16 cellular contexts compared by ENCODE assay signal in genomic region chr2:115083216-115083615, GRCh38.
DNase-seq lines count a peak whose midpoint lies in the region; ATAC-seq and TF ChIP-seq lines count a peak whose summit lies in the region.
"Had no signal": no experiment of that assay in that cellular context is flagged by ENCODE, and none has a peak within 500 bp of the region (broad histone marks: within the 10 kb centered on the region; RNA-seq: fewer than 3 reads in every experiment).

No MANE protein-coding gene starts in this region.

- peak; percentile 51 for TF ChIP-seq RAD21 in neural cell (conservative IDR thresholded peaks at IDR 0.05)

- no peak for TF ChIP-seq EP300 in neural cell (conservative IDR thresholded peaks at IDR 0.05; ENCODE audit: poor library complexity, severe bottlenecking)

- H3K9ac ChIP-seq in neural cell (ENCODE audit: low read length) = no peak overlapping the region

- no peak overlapping the region for H3K4me3 ChIP-seq in MG63
- H3K4me3 ChIP-seq in neural cell (ENCODE audit: low read length) = no peak overlapping the region
- H3K4me3 ChIP-seq: body of pancreas had no signal

- in situ Hi-C loops in SK-MEL-5 (cut with HindIII; ENCODE audit: low pct_unique_long_range_greater_than_20kb, low sequenced_read_pairs) = no loop called here

- TF ChIP-seq CTCF in neural cell (IDR thresholded peaks at IDR 0.05; ENCODE audit: poor library complexity, severe bottlenecking) = peak; percentile 45

- H3K4me2 ChIP-seq in neural cell (ENCODE audit: low read length) = no peak overlapping the region

- H3K27me3 ChIP-seq in MG63 (no peaks in the 10 kb centered on the region), neural cell (ENCODE audit: insufficient read depth, low read depth, low read length) (no peaks in the 10 kb centered on the region)
- H3K27me3 ChIP-seq: body of pancreas had no signal

- no peaks in the 10 kb centered on the region for H3F3A ChIP-seq in neural cell (ENCODE audit: insufficient read depth, low read length, poor library complexity, severe bottlenecking)

- H3K9me3 ChIP-seq in MG63 (no peaks in the 10 kb centered on the region), neural cell (ENCODE audit: low read length) (no peaks in the 10 kb centered on the region)
- H3K9me3 ChIP-seq: body of pancreas had no signal

- H3K36me3 ChIP-seq in MG63 = no peaks in the 10 kb centered on the region
- H3K36me3 ChIP-seq in neural cell (ENCODE audit: insufficient read depth, low read length) = no peaks in the 10 kb centered on the region

- ATAC-seq in Right ventricle myocardium inferior (no peak), GM19463 (IDR thresholded peaks at IDR 0.05; ENCODE audit: unreplicated experiment) (no peak)
- ATAC-seq: activated CD8-positive, alpha-beta memory T cell treated with anti-CD3 and anti-CD28 coated beads, Interleukin-2, amount 10 ng/mL, durations not matched to agents 7 days and 5 days; body of pancreas; left ventricle myocardium superior; naive thymus-derived CD4-positive, alpha-beta T cell had no signal

- no peaks in the 10 kb centered on the region for H4K20me1 ChIP-seq in neural cell (ENCODE audit: insufficient read depth)

- no peak overlapping the region for H2AFZ ChIP-seq in neural cell (ENCODE audit: low read depth, low read length)

- intact Hi-C loops in cardiac septum (cut with DNase I) = no loop called here
- intact Hi-C loops in Right ventricle myocardium inferior (cut with DNase I) = loop anchor here (5.0 kb wide), 1 partner anchor 356 kb away; no protein-coding TSS in a partner anchor

- peak; percentile 46 for DNase-seq in NCI-H510A treated with DMSO at 0.1 percent for 48 hours (lab: John Stamatoyannopoulos, UW)
- no peak for DNase-seq in NCI-H510A (lab: John Stamatoyannopoulos, UW)
- peak; percentile 23 for DNase-seq in MG63
- peak; percentile 62 for DNase-seq in SK-MEL-5 (ENCODE audit: low read depth, low spot score)
- no peak for DNase-seq in cardiac septum (ENCODE audit: low spot score)
- DNase-seq in Right ventricle myocardium inferior (ENCODE audit: missing footprints) = no peak
- DNase-seq: activated CD8-positive, alpha-beta memory T cell treated with anti-CD3 and anti-CD28 coated beads, Interleukin-2, amount 10 ng/mL, durations not matched to agents 7 days and 5 days; body of pancreas; CD4-positive, alpha-beta T cell; GDM1; left ventricle myocardium superior; MM.1S; naive thymus-derived CD4-positive, alpha-beta T cell; NCI-H2081 treated with DMSO at 0.1 percent for 48 hours had no signal

- H3K79me2 ChIP-seq in neural cell (replicated peaks; ENCODE audit: insufficient read depth, low read length) = no peaks in the 10 kb centered on the region

- H3K9me2 ChIP-seq in neural cell (ENCODE audit: insufficient read depth, low read length) = no peaks in the 10 kb centered on the region

- no peak overlapping the region for H3K27ac ChIP-seq in neural cell (ENCODE audit: low read length)
- H3K27ac ChIP-seq: body of pancreas had no signal

TF ChIP-seq in neural cell, 6 proteins besides CTCF, POLR2A, EP300 and RAD21:
- peak; percentile 48 for TF ChIP-seq SMC3 (conservative IDR thresholded peaks at IDR 0.05; ENCODE audit: poor library complexity)
- no peak for TF ChIP-seq TAF1 (IDR thresholded peaks at IDR 0.05; ENCODE audit: low read depth)

Comparison
In these comparisons a context has a peak if more than half of its experiments do, and no peak if none do; other contexts are left out.
1. DNase-seq: peak in NCI-H510A treated with DMSO at 0.1 percent for 48 hours (single experiment), MG63 (single experiment) and SK-MEL-5 (single experiment); none in NCI-H510A (single experiment), cardiac septum (single experiment) and Right ventricle myocardium inferior (single experiment).